In genomic region chr10:24223341-24223740, GRCh38 we compare ENCODE assay signal across 29 cellular contexts.
"Had no signal": no experiment of that assay in that cellular context is flagged by ENCODE, and none has a peak within 500 bp of the region (broad histone marks: within the 10 kb centered on the region; RNA-seq: fewer than 3 reads in every experiment).

No MANE protein-coding gene starts in this region.

- DNase-seq: activated CD4-positive, alpha-beta memory T cell treated with anti-CD3 and anti-CD28 coated beads for 36 hours; activated CD4-positive, alpha-beta T cell treated with anti-CD3 and anti-CD28 coated beads, Interleukin-2, amount 10 ng/mL, durations not matched to agents 24 days and 14 days; activated CD4-positive, CD25-positive, alpha-beta regulatory T cell treated with anti-CD3 and anti-CD28 coated beads, Interleukin-2, amount 50 U/mL, for 72 hours; activated CD8-positive, alpha-beta memory T cell treated with anti-CD3 and anti-CD28 coated beads, Interleukin-2, amount 50 U/mL, for 4 hours; activated effector memory CD4-positive, alpha-beta T cell treated with anti-CD3 and anti-CD28 coated beads, Interleukin-2, amount 50 U/mL, for 16 hours; activated naive CD4-positive, alpha-beta T cell treated with anti-CD3 and anti-CD28 coated beads for 36 hours; activated naive CD8-positive, alpha-beta T cell treated with anti-CD3 and anti-CD28 coated beads for 36 hours; activated T-cell treated with anti-CD3 and anti-CD28 coated beads, Interleukin-2, amount 50 U/mL, for 1 hour; caudate nucleus; foreskin keratinocyte; heart right ventricle; naive B cell; nucleus accumbens; pancreas; right cardiac atrium; stimulated activated CD4-positive, alpha-beta T cell treated with anti-CD3 and anti-CD28 coated beads, Interleukin-15, amount 100 ng/mL, for 24 hours; stimulated activated CD4-positive, alpha-beta T cell treated with anti-CD3 and anti-CD28 coated beads, Interleukin-2, amount 100 ng/mL, for 24 hours; stimulated activated naive B cell treated with anti-CD40 and anti-IgM and Interleukin-4, amounts not matched to agents 10 μg/mL and 1 μg/mL and 100 μg/mL, for 72 hours; stomach; T-helper 9 cell; tibial artery; WERI-Rb-1 had no signal

- H3K9me3 ChIP-seq: adrenal gland, ascending aorta, esophagus muscularis mucosa, heart right ventricle, pancreas, stomach, tibial artery had no signal

- H3K27ac ChIP-seq: ascending aorta, esophagus muscularis mucosa, foreskin keratinocyte, pancreas, stomach, tibial artery, WERI-Rb-1 had no signal

- H3K36me3 ChIP-seq: pancreas, WERI-Rb-1 had no signal

- H3K27me3 ChIP-seq: adrenal gland, ascending aorta, esophagus muscularis mucosa, foreskin keratinocyte, heart right ventricle, pancreas, stomach, tibial artery had no signal

- H3K4me1 Mint-ChIP-seq: activated CD4-positive, alpha-beta T cell treated with anti-CD3 and anti-CD28 coated beads, Interleukin-2, amount 10 ng/mL, durations not matched to agents 24 days and 14 days; activated naive CD8-positive, alpha-beta T cell treated with anti-CD3 and anti-CD28 coated beads for 36 hours; brain; naive B cell; neural crest cell; stimulated activated naive B cell treated with anti-CD40 and anti-IgM and Interleukin-4, amounts not matched to agents 10 μg/mL and 1 μg/mL and 100 μg/mL, for 72 hours had no signal

- H3K4me3 ChIP-seq: adrenal gland, ascending aorta, esophagus muscularis mucosa, heart right ventricle, lung, pancreas, stomach, tibial artery had no signal

- H3K4me3 Mint-ChIP-seq: activated CD4-positive, alpha-beta memory T cell treated with anti-CD3 and anti-CD28 coated beads for 36 hours; activated CD4-positive, alpha-beta T cell treated with anti-CD3 and anti-CD28 coated beads, Interleukin-2, amount 10 ng/mL, durations not matched to agents 24 days and 14 days; activated naive CD4-positive, alpha-beta T cell treated with anti-CD3 and anti-CD28 coated beads for 36 hours; activated naive CD8-positive, alpha-beta T cell treated with anti-CD3 and anti-CD28 coated beads for 36 hours; activated T-helper 1 cell treated with anti-CD3 and anti-CD28 coated beads, Interleukin-12 subunit alpha, Interleukin-12 subunit beta, Interleukin-2, Interleukin-4 antibody, amounts not matched to agents 30 ng/mL and 10 ng/mL and 1 ng/mL, durations not matched to agents 14 hours and 24 hours and 36 hours; brain; naive B cell; neural crest cell; stimulated activated naive B cell treated with anti-CD40 and anti-IgM and Interleukin-4, amounts not matched to agents 10 μg/mL and 1 μg/mL and 100 μg/mL, for 72 hours had no signal

- H3K4me1 ChIP-seq: ascending aorta, foreskin keratinocyte, pancreas, stomach, tibial artery had no signal

- ATAC-seq: foreskin keratinocyte; stimulated activated naive B cell treated with anti-CD40 and anti-IgM and Interleukin-4, amounts not matched to agents 10 μg/mL and 1 μg/mL and 100 μg/mL, for 72 hours had no signal

- H3K36me3 Mint-ChIP-seq: activated CD4-positive, alpha-beta memory T cell treated with anti-CD3 and anti-CD28 coated beads for 36 hours; activated naive CD8-positive, alpha-beta T cell treated with anti-CD3 and anti-CD28 coated beads for 36 hours; naive B cell; stimulated activated naive B cell treated with anti-CD40 and anti-IgM and Interleukin-4, amounts not matched to agents 10 μg/mL and 1 μg/mL and 100 μg/mL, for 72 hours had no signal

- H3K27me3 Mint-ChIP-seq: activated CD4-positive, alpha-beta T cell treated with anti-CD3 and anti-CD28 coated beads, Interleukin-2, amount 10 ng/mL, durations not matched to agents 24 days and 14 days; brain; naive B cell; stimulated activated naive B cell treated with anti-CD40 and anti-IgM and Interleukin-4, amounts not matched to agents 10 μg/mL and 1 μg/mL and 100 μg/mL, for 72 hours had no signal

- H3K27ac Mint-ChIP-seq: activated CD4-positive, alpha-beta memory T cell treated with anti-CD3 and anti-CD28 coated beads for 36 hours; activated CD4-positive, alpha-beta T cell treated with anti-CD3 and anti-CD28 coated beads, Interleukin-2, amount 10 ng/mL, durations not matched to agents 24 days and 14 days; activated naive CD4-positive, alpha-beta T cell treated with anti-CD3 and anti-CD28 coated beads for 36 hours; activated naive CD8-positive, alpha-beta T cell treated with anti-CD3 and anti-CD28 coated beads for 36 hours; activated T-helper 1 cell treated with anti-CD3 and anti-CD28 coated beads, Interleukin-12 subunit alpha, Interleukin-12 subunit beta, Interleukin-2, Interleukin-4 antibody, amounts not matched to agents 30 ng/mL and 10 ng/mL and 1 ng/mL, durations not matched to agents 14 hours and 24 hours and 36 hours; brain; stimulated activated naive B cell treated with anti-CD40 and anti-IgM and Interleukin-4, amounts not matched to agents 10 μg/mL and 1 μg/mL and 100 μg/mL, for 72 hours had no signal

- H3K9me3 Mint-ChIP-seq: activated CD4-positive, alpha-beta memory T cell treated with anti-CD3 and anti-CD28 coated beads for 36 hours; activated CD4-positive, alpha-beta T cell treated with anti-CD3 and anti-CD28 coated beads, Interleukin-2, amount 10 ng/mL, durations not matched to agents 24 days and 14 days; activated naive CD4-positive, alpha-beta T cell treated with anti-CD3 and anti-CD28 coated beads for 36 hours; activated naive CD8-positive, alpha-beta T cell treated with anti-CD3 and anti-CD28 coated beads for 36 hours; activated T-helper 1 cell treated with anti-CD3 and anti-CD28 coated beads, Interleukin-12 subunit alpha, Interleukin-12 subunit beta, Interleukin-2, Interleukin-4 antibody, amounts not matched to agents 30 ng/mL and 10 ng/mL and 1 ng/mL, durations not matched to agents 14 hours and 24 hours and 36 hours; brain; neural crest cell; stimulated activated naive B cell treated with anti-CD40 and anti-IgM and Interleukin-4, amounts not matched to agents 10 μg/mL and 1 μg/mL and 100 μg/mL, for 72 hours had no signal
